ENCODE assay signal across 20 cellular contexts in genomic region chr20:62591591-62591990, GRCh38.
"Had no signal": no experiment of that assay in that cellular context is flagged by ENCODE, and none has a peak within 500 bp of the region (broad histone marks: within the 10 kb centered on the region; RNA-seq: fewer than 3 reads in every experiment).

No MANE protein-coding gene starts in this region.

- H3K4me3 Mint-ChIP-seq: immature natural killer cell, naive B cell, nephron had no signal

- H3K36me3 ChIP-seq: esophagus muscularis mucosa, gastrocnemius medialis, left lung, ovary, right atrium auricular region, stomach, thoracic aorta, transverse colon had no signal

- DNase-seq: cortex of kidney; dorsolateral prefrontal cortex; effector memory CD4-positive, alpha-beta T cell; gastrocnemius medialis; immature natural killer cell; naive B cell; ovary; small intestine; stimulated activated CD4-positive, alpha-beta T cell treated with anti-CD3 and anti-CD28 coated beads, Interleukin-12 subunit alpha, Interleukin-12 subunit beta, amount 100 ng/mL, for 4 hours; stimulated activated naive CD4-positive, alpha-beta T cell; stomach; substantia nigra; transverse colon had no signal

- H3K36me3 Mint-ChIP-seq: immature natural killer cell, naive B cell had no signal

- H3K27ac Mint-ChIP-seq: nephron had no signal

- ATAC-seq: gastrocnemius medialis, left lung had no signal

- H3K4me3 ChIP-seq: dorsolateral prefrontal cortex, esophagus muscularis mucosa, gastrocnemius medialis, left lung, lung, ovary, right atrium auricular region, stomach, thoracic aorta, transverse colon had no signal

- H3K4me1 Mint-ChIP-seq: nephron had no signal

- H3K9me3 Mint-ChIP-seq: immature natural killer cell, naive B cell, nephron had no signal

- H3K9me3 ChIP-seq: esophagus muscularis mucosa, gastrocnemius medialis, left lung, ovary, right atrium auricular region, stomach, thoracic aorta, transverse colon had no signal

- H3K27me3 ChIP-seq: ovary, right atrium auricular region had no signal

- H3K27ac ChIP-seq: dorsolateral prefrontal cortex, epithelial cell of prostate, esophagus muscularis mucosa, gastrocnemius medialis, left lung, ovary, right atrium auricular region, stomach, thoracic aorta, transverse colon had no signal

- H3K4me1 ChIP-seq: gastrocnemius medialis had no signal
